ENCODE assay signal across 31 cellular contexts in genomic region chr9:131522257-131523085, GRCh38. TPM values are rescaled to one million over a fixed set of nuclear protein-coding genes. Genes with fewer than 3 reads are reported as not detected.
DNase-seq lines count a peak whose midpoint lies in the region; ATAC-seq and TF ChIP-seq lines count a peak whose summit lies in the region.
"Had no signal": no experiment of that assay in that cellular context is flagged by ENCODE, and none has a peak within 500 bp of the region (broad histone marks: within the 10 kb centered on the region; RNA-seq: fewer than 3 reads in every experiment).

No MANE protein-coding gene starts in this region.

- TF ChIP-seq CTCF in endodermal cell (conservative IDR thresholded peaks at IDR 0.05) (no peak), sigmoid colon (IDR thresholded peaks at IDR 0.05) (no peak)

- intact Hi-C loops in sigmoid colon (cut with DNase I): no loop called here

- no peak for ATAC-seq in HG02623 (IDR thresholded peaks at IDR 0.05; ENCODE audit: unreplicated experiment)
- ATAC-seq: activated CD8-positive, alpha-beta T cell treated with anti-CD3 and anti-CD28 coated beads for 36 hours had no signal

- H3K27me3 Mint-ChIP-seq in activated T-cell treated with anti-CD3 and anti-CD28 coated beads, Interleukin-2, amount 50 U/mL, for 24 hours: no peaks in the 10 kb centered on the region
- no peaks in the 10 kb centered on the region for H3K27me3 Mint-ChIP-seq in endodermal cell (ENCODE audit: insufficient read depth)
- H3K27me3 Mint-ChIP-seq: activated CD8-positive, alpha-beta T cell treated with anti-CD3 and anti-CD28 coated beads for 36 hours; CD4-positive, CD25-positive, alpha-beta regulatory T cell; stimulated activated naive CD8-positive, alpha-beta T cell treated with anti-CD3 and anti-CD28 coated beads, Interleukin-15, Interleukin-2, amounts not matched to agents 100 ng/mL and 50 ng/mL, for 24 hours had no signal

- WGBS in endodermal cell (ENCODE audit: insufficient coverage in 1 of 2, insufficient read length in 1 of 2), 2 experiments: 95 to 98% methylated on average over 21 to 29 of the region's 29 CpGs
- 94 to 95% methylated on average over 29 of the region's 29 CpGs for WGBS in sigmoid colon, 2 donors

- H3K27me3 ChIP-seq in NT2/D1 (ENCODE audit: insufficient read depth, insufficient read length): no peaks in the 10 kb centered on the region
- no peaks in the 10 kb centered on the region for H3K27me3 ChIP-seq in endodermal cell (ENCODE audit: control insufficient read depth, insufficient read depth, low read length, poor library complexity, severe bottlenecking)
- H3K27me3 ChIP-seq in sigmoid colon: no peaks in the 10 kb centered on the region
- H3K27me3 ChIP-seq: neutrophil, thyroid gland, vagina had no signal

- DNase-seq in activated T-cell treated with anti-CD3 and anti-CD28 coated beads, Interleukin-2, amount 50 U/mL, for 24 hours: no peak
- DNase-seq in activated T-cell treated with anti-CD3 and anti-CD28 coated beads for 4 hours (no peak), NT2/D1 (ENCODE audit: low read depth, low spot score) (no peak), endodermal cell (peak; percentile 44), sigmoid colon (peak; percentile 60), middle frontal gyrus (ENCODE audit: extremely low spot score, low spot score) (no peak)
- DNase-seq in NK-92 treated with Interleukin-12 subunit alpha and Interleukin-12 subunit beta, amount 100 ng/mL, for 24 hours (lab: John Stamatoyannopoulos, UW): no peak
- DNase-seq: 8988T; activated CD4-positive, CD25-positive, alpha-beta regulatory T cell treated with anti-CD3 and anti-CD28 coated beads, Interleukin-2, amount 50 U/mL, for 72 hours; activated CD8-positive, alpha-beta T cell treated with anti-CD3 and anti-CD28 coated beads for 36 hours; activated gamma-delta T cell; CD4-positive, CD25-positive, alpha-beta regulatory T cell; erythroblast; glutamatergic neuron; NCI-H1417 treated with DMSO at 0.1 percent for 48 hours; NCI-H2081; NCI-H345; RPMI8226; thyroid gland had no signal

- H3K9me3 ChIP-seq in NT2/D1 (ENCODE audit: insufficient read depth, low read length): no peaks in the 10 kb centered on the region
- H3K9me3 ChIP-seq in endodermal cell (ENCODE audit: control insufficient read depth, low read length): no peaks in the 10 kb centered on the region
- H3K9me3 ChIP-seq in sigmoid colon: no peaks in the 10 kb centered on the region
- H3K9me3 ChIP-seq: HAP-1, neutrophil, prostate gland, thyroid gland, vagina had no signal

- peaks cover 98% of the 10 kb centered on the region for H3K36me3 Mint-ChIP-seq in activated T-cell treated with anti-CD3 and anti-CD28 coated beads, Interleukin-2, amount 50 U/mL, for 24 hours (ENCODE audit: low read depth)
- peaks cover 71% of the 10 kb centered on the region for H3K36me3 Mint-ChIP-seq in endodermal cell (ENCODE audit: low read depth)

- H3K4me1 ChIP-seq in NT2/D1 (ENCODE audit: insufficient read depth, insufficient read length): peaks cover 5% of the 10 kb centered on the region
- no peaks in the 10 kb centered on the region for H3K4me1 ChIP-seq in endodermal cell (ENCODE audit: control insufficient read depth, insufficient read depth, low read length)
- H3K4me1 ChIP-seq in sigmoid colon: peaks cover 0 to 18% (median 17%) of the 10 kb centered on the region in 4 donors
- H3K4me1 ChIP-seq: HAP-1, prostate gland, thyroid gland, vagina had no signal

- TF ChIP-seq POLR2A in sigmoid colon (IDR thresholded peaks at IDR 0.05): no peak

- no peak overlapping the region for H3K4me3 Mint-ChIP-seq in activated T-cell treated with anti-CD3 and anti-CD28 coated beads, Interleukin-2, amount 50 U/mL, for 24 hours
- no peak overlapping the region for H3K4me3 Mint-ChIP-seq in endodermal cell
- H3K4me3 Mint-ChIP-seq: activated CD8-positive, alpha-beta T cell treated with anti-CD3 and anti-CD28 coated beads for 36 hours; stimulated activated naive CD8-positive, alpha-beta T cell treated with anti-CD3 and anti-CD28 coated beads, Interleukin-15, Interleukin-2, amounts not matched to agents 100 ng/mL and 50 ng/mL, for 24 hours; T-helper 1 cell treated with Interleukin-12 subunit alpha and Interleukin-12 subunit beta and Interleukin-4 antibody, amounts not matched to agents 30 μg/mL and 1 μg/mL, for 36 hours had no signal

- peak overlapping the region; percentile 50 for H3K27ac Mint-ChIP-seq in activated T-cell treated with anti-CD3 and anti-CD28 coated beads, Interleukin-2, amount 50 U/mL, for 24 hours
- H3K27ac Mint-ChIP-seq in endodermal cell: no peak overlapping the region
- H3K27ac Mint-ChIP-seq: activated CD8-positive, alpha-beta T cell treated with anti-CD3 and anti-CD28 coated beads for 36 hours; stimulated activated naive CD8-positive, alpha-beta T cell treated with anti-CD3 and anti-CD28 coated beads, Interleukin-15, Interleukin-2, amounts not matched to agents 100 ng/mL and 50 ng/mL, for 24 hours; T-helper 1 cell treated with Interleukin-12 subunit alpha and Interleukin-12 subunit beta and Interleukin-4 antibody, amounts not matched to agents 30 μg/mL and 1 μg/mL, for 36 hours had no signal

- H3K4me1 Mint-ChIP-seq in activated T-cell treated with anti-CD3 and anti-CD28 coated beads, Interleukin-2, amount 50 U/mL, for 24 hours (ENCODE audit: low read depth): peaks cover 10% of the 10 kb centered on the region
- no peaks in the 10 kb centered on the region for H3K4me1 Mint-ChIP-seq in endodermal cell
- H3K4me1 Mint-ChIP-seq: CD4-positive, CD25-positive, alpha-beta regulatory T cell had no signal

- H3K27ac ChIP-seq in endodermal cell (ENCODE audit: low read depth, low read length): no peak overlapping the region
- H3K27ac ChIP-seq in sigmoid colon: no peak overlapping the region
- H3K27ac ChIP-seq: KMS-11, neutrophil, prostate gland, thyroid gland, vagina had no signal

- H3K36me3 ChIP-seq in NT2/D1 (ENCODE audit: insufficient read depth, insufficient read length, low read length) (peaks cover 99% of the 10 kb centered on the region), endodermal cell (ENCODE audit: control insufficient read depth, insufficient read depth, low read length) (peaks cover 58% of the 10 kb centered on the region), sigmoid colon (peaks cover 51 to 93% (median 68%) of the 10 kb centered on the region in 4 donors)

- no peaks in the 10 kb centered on the region for H3K9me3 Mint-ChIP-seq in activated T-cell treated with anti-CD3 and anti-CD28 coated beads, Interleukin-2, amount 50 U/mL, for 24 hours
- H3K9me3 Mint-ChIP-seq in endodermal cell: no peaks in the 10 kb centered on the region
- H3K9me3 Mint-ChIP-seq: activated CD8-positive, alpha-beta T cell treated with anti-CD3 and anti-CD28 coated beads for 36 hours; CD4-positive, CD25-positive, alpha-beta regulatory T cell; stimulated activated naive CD8-positive, alpha-beta T cell treated with anti-CD3 and anti-CD28 coated beads, Interleukin-15, Interleukin-2, amounts not matched to agents 100 ng/mL and 50 ng/mL, for 24 hours; T-helper 1 cell treated with Interleukin-12 subunit alpha and Interleukin-12 subunit beta and Interleukin-4 antibody, amounts not matched to agents 30 μg/mL and 1 μg/mL, for 36 hours had no signal

- H3K4me3 ChIP-seq in NT2/D1 (ENCODE audit: insufficient read length, low read depth) (peak overlapping the region; percentile 12), endodermal cell (ENCODE audit: low read length) (no peak overlapping the region), sigmoid colon (no peak overlapping the region)
- H3K4me3 ChIP-seq: HAP-1, prostate gland, thyroid gland, vagina had no signal

- no peak overlapping the region for H3K9ac ChIP-seq in NT2/D1 (ENCODE audit: insufficient read length, low read depth)
- H3K9ac ChIP-seq in endodermal cell (ENCODE audit: extremely low read depth, low read length, poor library complexity, severe bottlenecking): no peak overlapping the region
- H3K9ac ChIP-seq: KMS-11 had no signal

- TF ChIP-seq EP300 in sigmoid colon (IDR thresholded peaks at IDR 0.05): no peak

RNA-seq across cellular contexts. Expression of gene UCK1, which starts 8.6 kb away (rescaled TPM):
- total RNA-seq in endodermal cell (10 to 100 TPM; 37.9 to 42.9 TPM), sigmoid colon (10 to 100 TPM; 35.7 to 67.5 (median 52.0) TPM)
- 28.4 TPM for polyA plus RNA-seq in endodermal cell (2013, experiment 1 of 2)
- polyA plus RNA-seq in endodermal cell (2013, experiment 2 of 2): 23.8 TPM
- 10 to 100 TPM; 20.8 to 30.1 (median 28.2) TPM for polyA plus RNA-seq in sigmoid colon

RNA-seq across cellular contexts. Expression of gene POMT1, which starts 19.8 kb away (rescaled TPM):
- total RNA-seq in endodermal cell (10 to 100 TPM; 42.3 to 53.8 TPM), sigmoid colon (10 to 100 TPM; 21.9 to 61.2 (median 30.0) TPM)
- 42.0 TPM for polyA plus RNA-seq in endodermal cell (2013, experiment 1 of 2)
- polyA plus RNA-seq in endodermal cell (2013, experiment 2 of 2): 35.6 TPM
- 10 to 100 TPM in 1 of 3 donors, 1 to 10 TPM in 2; 3.6 to 19.8 (median 4.4) TPM for polyA plus RNA-seq in sigmoid colon

RNA-seq across cellular contexts. Expression of gene PRRT1B, which starts 22.9 kb away (rescaled TPM):
- total RNA-seq in endodermal cell (10 to 100 TPM; 42.9 to 71.4 TPM), sigmoid colon (not detected)
- polyA plus RNA-seq in endodermal cell (2013, experiment 1 of 2): 0.93 TPM
- polyA plus RNA-seq in endodermal cell (2013, experiment 2 of 2): 1.1 TPM
- 1 to 10 TPM in 2 of 3 donors, under 1 TPM in 1; 0.45 to 3.6 (median 1.4) TPM for polyA plus RNA-seq in sigmoid colon
- total RNA-seq: activated CD8-positive, alpha-beta T cell treated with anti-CD3 and anti-CD28 coated beads for 36 hours; CD4-positive, CD25-positive, alpha-beta regulatory T cell; cerebellum; kidney epithelial cell; lower leg skin; SK-MEL-5; thyroid gland; vagina had no signal
- polyA plus RNA-seq: CD4-positive, CD25-positive, alpha-beta regulatory T cell had no signal

Comparison
In these comparisons a context has a peak if more than half of its experiments do, and no peak if none do; other contexts are left out.
1. DNase-seq: peak in endodermal cell (single experiment) and sigmoid colon (single experiment); none in activated T-cell treated with anti-CD3 and anti-CD28 coated beads, Interleukin-2, amount 50 U/mL, for 24 hours (single experiment), activated T-cell treated with anti-CD3 and anti-CD28 coated beads for 4 hours (single experiment), NT2/D1 (single experiment), NK-92 treated with Interleukin-12 subunit alpha and Interleukin-12 subunit beta, amount 100 ng/mL, for 24 hours (single experiment) and middle frontal gyrus (single experiment).
2. RNA of gene PRRT1B, which starts 22.9 kb away (total RNA-seq): 42.9 to 71.4 TPM in endodermal cell; not detected in sigmoid colon; every median in the first group is over 10 times any median in the second.